Comparison of ENCODE assay signal across 8 cellular contexts in genomic region chr6:26597389-26597766, GRCh38. TPM values are rescaled to one million over a fixed set of nuclear protein-coding genes. Genes with fewer than 3 reads are reported as not detected.
DNase-seq lines count a peak whose midpoint lies in the region; ATAC-seq and TF ChIP-seq lines count a peak whose summit lies in the region.

No MANE protein-coding gene starts in this region.

- CTCF ChIA-PET in CD4-positive, alpha-beta memory T cell (lab: Charles Lee; ENCODE audit: partially characterized antibody), result no interaction called here
- CTCF ChIA-PET in Panc1 (lab: Charles Lee) (no interaction called here), WTC11 (lab: Charles Lee) (no interaction called here)

- no peak for DNase-seq in CD4-positive, alpha-beta memory T cell
- no peak for DNase-seq in Panc1 (ENCODE audit: low read depth, low spot score)
- DNase-seq in fibroblast of pulmonary artery (ENCODE audit: low read depth), result no peak
- no peak for DNase-seq in psoas muscle
- DNase-seq in WTC11 (ENCODE audit: low spot score), result no peak
- no peak for DNase-seq in SW480 (ENCODE audit: low spot score)
- DNase-seq in stimulated activated naive B cell treated with anti-CD40 and anti-IgM and Interleukin-4, amounts not matched to agents 10 μg/mL and 1 μg/mL and 100 μg/mL, for 72 hours, result no peak

- POLR2A ChIA-PET in CD4-positive, alpha-beta memory T cell (lab: Charles Lee; ENCODE audit: partially characterized antibody), result interaction anchor here (0.8 to 1.4 kb wide), 2 partner anchors 440 to 581 kb away, joined by 3 to 5 read pairs; a partner anchor contains a TSS
- POLR2A ChIA-PET in Panc1 (lab: Charles Lee), result no interaction called here
- POLR2A ChIA-PET in WTC11 (lab: Charles Lee), result no interaction called here

- in situ Hi-C loops in Panc1 (cut with HindIII; ENCODE audit: low pct_unique_long_range_greater_than_20kb, low sequenced_read_pairs), result no loop called here

- H3K36me3 Mint-ChIP-seq in CD4-positive, alpha-beta memory T cell, result peaks cover 11 to 26% of the 10 kb centered on the region in 2 donors
- H3K36me3 Mint-ChIP-seq in WTC11, result peaks cover 14% of the 10 kb centered on the region
- peaks cover 8 to 17% of the 10 kb centered on the region in 2 donors for H3K36me3 Mint-ChIP-seq in stimulated activated naive B cell treated with anti-CD40 and anti-IgM and Interleukin-4, amounts not matched to agents 10 μg/mL and 1 μg/mL and 100 μg/mL, for 72 hours

- H3K36me3 ChIP-seq in CD4-positive, alpha-beta memory T cell (ENCODE audit: insufficient read depth, low read length), result peaks cover 22% of the 10 kb centered on the region
- H3K36me3 ChIP-seq in Panc1 (ENCODE audit: control insufficient read depth, insufficient read depth, low read length) (peaks cover 6% of the 10 kb centered on the region; the same call in 1 of the 2 replicates), psoas muscle (ENCODE audit: insufficient read depth in 1 of 2, low read depth in 1 of 2) (peaks cover 7 to 25% of the 10 kb centered on the region in 2 donors)

- H3K27ac Mint-ChIP-seq in CD4-positive, alpha-beta memory T cell, result peak overlapping the region in 2 of 7 donors; percentile 88 to 92
- H3K27ac Mint-ChIP-seq in WTC11, result no peak overlapping the region
- no peak overlapping the region for H3K27ac Mint-ChIP-seq in stimulated activated naive B cell treated with anti-CD40 and anti-IgM and Interleukin-4, amounts not matched to agents 10 μg/mL and 1 μg/mL and 100 μg/mL, for 72 hours

- BruUV-seq in Panc1 (replicated peaks; lab: Mats Ljungman, UMichigan), result no TSS peak

- no peaks in the 10 kb centered on the region for H3K27me3 ChIP-seq in CD4-positive, alpha-beta memory T cell (ENCODE audit: insufficient read depth, low read length)
- H3K27me3 ChIP-seq in Panc1 (ENCODE audit: control insufficient read depth, insufficient read depth, low read length) (no peaks in the 10 kb centered on the region), psoas muscle (ENCODE audit: insufficient read depth in 3 of 3, low read length in 2 of 3) (peaks cover 0 to 16% (median 0%) of the 10 kb centered on the region in 3 donors)

- H3K4me3 ChIP-seq in CD4-positive, alpha-beta memory T cell (ENCODE audit: low read length in 2 of 2), result peak overlapping the region; percentile 76 to 98
- H3K4me3 ChIP-seq in Panc1 (ENCODE audit: low read depth in 2 of 2, low read length in 2 of 2), result peak overlapping the region; percentile 94 to 96
- H3K4me3 ChIP-seq in fibroblast of pulmonary artery (replicated peaks; ENCODE audit: low read depth, low read length), result peak overlapping the region; percentile 99
- peak overlapping the region; percentile 95 for H3K4me3 ChIP-seq in psoas muscle

- WGBS in psoas muscle, 3 donors, result 0 to 3% (median 1%) methylated on average over 10 of the region's 10 CpGs

- H3K9me3 Mint-ChIP-seq in CD4-positive, alpha-beta memory T cell, result no peaks in the 10 kb centered on the region
- H3K9me3 Mint-ChIP-seq in WTC11, result no peaks in the 10 kb centered on the region
- no peaks in the 10 kb centered on the region for H3K9me3 Mint-ChIP-seq in stimulated activated naive B cell treated with anti-CD40 and anti-IgM and Interleukin-4, amounts not matched to agents 10 μg/mL and 1 μg/mL and 100 μg/mL, for 72 hours

- no peaks in the 10 kb centered on the region for H3K9me3 ChIP-seq in CD4-positive, alpha-beta memory T cell (ENCODE audit: control insufficient read depth in 1 of 2, low read length in 2 of 2)
- H3K9me3 ChIP-seq in Panc1 (ENCODE audit: control insufficient read depth, insufficient read depth, low read depth, low read length) (no peaks in the 10 kb centered on the region), psoas muscle (no peaks in the 10 kb centered on the region)

- H3K27me3 Mint-ChIP-seq in CD4-positive, alpha-beta memory T cell, result peaks cover 9 to 16% of the 10 kb centered on the region in 2 donors
- peaks cover 3% of the 10 kb centered on the region; the same call in 1 of the 2 replicates for H3K27me3 Mint-ChIP-seq in WTC11 (ENCODE audit: low read depth)
- peaks cover 8 to 11% of the 10 kb centered on the region in 2 donors for H3K27me3 Mint-ChIP-seq in stimulated activated naive B cell treated with anti-CD40 and anti-IgM and Interleukin-4, amounts not matched to agents 10 μg/mL and 1 μg/mL and 100 μg/mL, for 72 hours

- H3K27ac ChIP-seq in CD4-positive, alpha-beta memory T cell (ENCODE audit: low read depth, low read length), result peak overlapping the region; percentile 91
- H3K27ac ChIP-seq in Panc1 (ENCODE audit: low read length), result peak overlapping the region; percentile 90
- peak overlapping the region; percentile 97 for H3K27ac ChIP-seq in psoas muscle

- TF ChIP-seq CTCF in Panc1 (IDR thresholded peaks at IDR 0.05) (no peak), fibroblast of pulmonary artery (IDR thresholded peaks at IDR 0.05; ENCODE audit: low read length, missing control alignments) (no peak), psoas muscle (IDR thresholded peaks at IDR 0.05) (no peak), WTC11 (IDR thresholded peaks at IDR 0.05) (no peak)

- ATAC-seq in Panc1 (no peak), psoas muscle (no peak), WTC11 (no peak), GM18511 (IDR thresholded peaks at IDR 0.05; ENCODE audit: unreplicated experiment) (no peak)
- ATAC-seq in stimulated activated naive B cell treated with anti-CD40 and anti-IgM and Interleukin-4, amounts not matched to agents 10 μg/mL and 1 μg/mL and 100 μg/mL, for 72 hours (replicated peaks), result no peak

- intact Hi-C loops in CD4-positive, alpha-beta memory T cell (cut with micrococcal nuclease), result loop anchor here (10.0 kb wide), 1 partner anchor 1297 kb away; a partner anchor contains a TSS
- intact Hi-C loops in Panc1 (cut with micrococcal nuclease; ENCODE audit: unreplicated experiment), result no loop called here
- intact Hi-C loops in psoas muscle (cut with DNase I), result no loop called here

- peaks cover 24% of the 10 kb centered on the region for H3K4me1 ChIP-seq in CD4-positive, alpha-beta memory T cell (ENCODE audit: insufficient read depth, low read length)
- H3K4me1 ChIP-seq in Panc1 (ENCODE audit: control insufficient read depth, insufficient read depth, low read length) (peaks cover 3% of the 10 kb centered on the region; the same call in 1 of the 2 replicates), psoas muscle (peaks cover 13% of the 10 kb centered on the region)

- peaks cover 0 to 16% (median 8%) of the 10 kb centered on the region in 4 donors for H3K4me1 Mint-ChIP-seq in CD4-positive, alpha-beta memory T cell
- peaks cover 11% of the 10 kb centered on the region for H3K4me1 Mint-ChIP-seq in WTC11
- H3K4me1 Mint-ChIP-seq in stimulated activated naive B cell treated with anti-CD40 and anti-IgM and Interleukin-4, amounts not matched to agents 10 μg/mL and 1 μg/mL and 100 μg/mL, for 72 hours, result peaks cover 12 to 18% of the 10 kb centered on the region in 2 donors

- no peak overlapping the region for H3K4me3 Mint-ChIP-seq in CD4-positive, alpha-beta memory T cell
- H3K4me3 Mint-ChIP-seq in WTC11, result no peak overlapping the region
- H3K4me3 Mint-ChIP-seq in stimulated activated naive B cell treated with anti-CD40 and anti-IgM and Interleukin-4, amounts not matched to agents 10 μg/mL and 1 μg/mL and 100 μg/mL, for 72 hours, result no peak overlapping the region

TF ChIP-seq in WTC11, 78 proteins besides CTCF, POLR2A, EP300 and RAD21 (continues in another document):
- TF ChIP-seq FOXP4 (CRISPR knock-in tag; IDR thresholded peaks at IDR 0.05) (no peak), SOX15 (CRISPR knock-in tag; IDR thresholded peaks at IDR 0.05) (no peak), ZNF138 (CRISPR knock-in tag; conservative IDR thresholded peaks at IDR 0.05) (no peak), ZNF317 (CRISPR knock-in tag; IDR thresholded peaks at IDR 0.05; ENCODE audit: borderline replicate concordance, low read depth) (no peak), CDX4 (CRISPR knock-in tag; IDR thresholded peaks at IDR 0.05; ENCODE audit: borderline replicate concordance) (no peak), CBFB (CRISPR knock-in tag; IDR thresholded peaks at IDR 0.05; ENCODE audit: low read depth) (no peak), ELF4 (CRISPR knock-in tag; IDR thresholded peaks at IDR 0.05; ENCODE audit: low read depth) (no peak)

RNA-seq across cellular contexts. Expression of gene ABT1, which starts 0.6 kb away (rescaled TPM):
- 10 to 100 TPM; 33.5 to 34.8 TPM for total RNA-seq in CD4-positive, alpha-beta memory T cell
- 10 to 100 TPM; 50.0 to 63.9 TPM for polyA plus RNA-seq in CD4-positive, alpha-beta memory T cell
- total RNA-seq in Panc1 (2021; ENCODE audit: unreplicated experiment) (18.0 TPM), psoas muscle (10 to 100 TPM in 1 of 4 donors, 1 to 10 TPM in 3; 6.2 to 11.8 (median 9.6) TPM), WTC11 (2021) (21.0 to 22.1 TPM (median 21.6 TPM) in 3 replicates)
- 15.2 TPM for polyA plus RNA-seq in Panc1 (2012; ENCODE audit: insufficient read length)
- polyA plus RNA-seq in psoas muscle, result 10 to 100 TPM; 10.3 to 18.4 (median 13.6) TPM

RNA-seq across cellular contexts. Expression of gene HMGN4, which starts 59.2 kb away (rescaled TPM):
- 100 to 1,000 TPM; 102 to 105 TPM for total RNA-seq in CD4-positive, alpha-beta memory T cell
- polyA plus RNA-seq in CD4-positive, alpha-beta memory T cell, result 100 to 1,000 TPM; 154 to 305 TPM
- total RNA-seq in Panc1 (2021; ENCODE audit: unreplicated experiment), result 60.5 TPM
- polyA plus RNA-seq in Panc1 (2012; ENCODE audit: insufficient read length), result 67.7 TPM
- total RNA-seq in psoas muscle, result 10 to 100 TPM; 18.5 to 38.4 (median 27.8) TPM
- 10 to 100 TPM; 15.5 to 63.9 (median 43.9) TPM for polyA plus RNA-seq in psoas muscle
- 57.1 to 67.4 TPM (median 57.6 TPM) in 3 replicates for total RNA-seq in WTC11 (2021)
